Comparison of ENCODE assay signal across 25 cellular contexts in genomic region chr14:99816217-99816616, GRCh38.
"Had no signal": no experiment of that assay in that cellular context is flagged by ENCODE, and none has a peak within 500 bp of the region (broad histone marks: within the 10 kb centered on the region; RNA-seq: fewer than 3 reads in every experiment).

No MANE protein-coding gene starts in this region.

- H3K27me3 ChIP-seq: heart right ventricle, right atrium auricular region, transverse colon, vagina had no signal

- ATAC-seq: esophagus mucosa; heart right ventricle; lower lobe of right lung; natural killer cell treated with Interleukin-12 subunit alpha and Interleukin-12 subunit beta and Interleukin-15 and Interleukin-18, amount 100 ng/mL, for 72 hours; stimulated activated effector memory CD8-positive, alpha-beta T cell treated with anti-CD3 and anti-CD28 coated beads, Interleukin-12 subunit alpha, Interleukin-12 subunit beta, amount 100 ng/mL, for 72 hours; stimulated activated naive CD8-positive, alpha-beta T cell treated with anti-CD3 and anti-CD28 coated beads, Interleukin-15, Interleukin-2, amounts not matched to agents 100 U/mL and 50 U/mL, for 24 hours had no signal

- H3K36me3 Mint-ChIP-seq: naive B cell; natural killer cell treated with Interleukin-12 subunit alpha and Interleukin-12 subunit beta and Interleukin-15 and Interleukin-18, amount 100 ng/mL, for 72 hours; stimulated activated effector memory CD8-positive, alpha-beta T cell treated with anti-CD3 and anti-CD28 coated beads, Interleukin-12 subunit alpha, Interleukin-12 subunit beta, amount 100 ng/mL, for 72 hours had no signal

- H3K4me1 Mint-ChIP-seq: naive B cell had no signal

- H3K9me3 Mint-ChIP-seq: endodermal cell; naive B cell; natural killer cell treated with Interleukin-12 subunit alpha and Interleukin-12 subunit beta and Interleukin-15 and Interleukin-18, amount 100 ng/mL, for 72 hours; neural crest cell; stimulated activated effector memory CD8-positive, alpha-beta T cell treated with anti-CD3 and anti-CD28 coated beads, Interleukin-12 subunit alpha, Interleukin-12 subunit beta, amount 100 ng/mL, for 72 hours had no signal

- H3K27ac ChIP-seq: epithelial cell of prostate, heart right ventricle, lower lobe of right lung, neutrophil, parathyroid adenoma, right atrium auricular region, transverse colon, vagina had no signal

- H3K4me3 Mint-ChIP-seq: endodermal cell; naive B cell; natural killer cell treated with Interleukin-12 subunit alpha and Interleukin-12 subunit beta and Interleukin-15 and Interleukin-18, amount 100 ng/mL, for 72 hours; neural crest cell; stimulated activated effector memory CD8-positive, alpha-beta T cell treated with anti-CD3 and anti-CD28 coated beads, Interleukin-12 subunit alpha, Interleukin-12 subunit beta, amount 100 ng/mL, for 72 hours had no signal

- DNase-seq: cerebellar nuclear complex; effector CD8-positive, alpha-beta T cell; endodermal cell; foreskin fibroblast; glutamatergic neuron; heart right ventricle; hippocampal formation; kidney glomerular epithelial cell; left ventricle myocardium superior; lower lobe of right lung; naive B cell; stimulated activated CD4-positive, alpha-beta T cell treated with anti-CD3 and anti-CD28 coated beads, Interleukin-2, amount 100 ng/mL, for 24 hours; stimulated activated CD4-positive, alpha-beta T cell treated with anti-CD3 and anti-CD28 coated beads, Interleukin-4, amount 100 ng/mL, for 24 hours; stimulated activated naive CD8-positive, alpha-beta T cell treated with anti-CD3 and anti-CD28 coated beads, Interleukin-15, Interleukin-2, amounts not matched to agents 100 U/mL and 50 U/mL, for 24 hours; transverse colon had no signal

- H3K27ac Mint-ChIP-seq: endodermal cell; naive B cell; natural killer cell treated with Interleukin-12 subunit alpha and Interleukin-12 subunit beta and Interleukin-15 and Interleukin-18, amount 100 ng/mL, for 72 hours; progenitor cell of endocrine pancreas; stimulated activated effector memory CD8-positive, alpha-beta T cell treated with anti-CD3 and anti-CD28 coated beads, Interleukin-12 subunit alpha, Interleukin-12 subunit beta, amount 100 ng/mL, for 72 hours had no signal
